23 cellular contexts compared by ENCODE assay signal in genomic region chr9:82421498-82421897, GRCh38.
DNase-seq lines count a peak whose midpoint lies in the region; ATAC-seq and TF ChIP-seq lines count a peak whose summit lies in the region.
"Had no signal": no experiment of that assay in that cellular context is flagged by ENCODE, and none has a peak within 500 bp of the region (broad histone marks: within the 10 kb centered on the region; RNA-seq: fewer than 3 reads in every experiment).

No MANE protein-coding gene starts in this region.

- 48 to 59% methylated on average over 6 of the region's 6 CpGs for WGBS in heart right ventricle, 2 donors

- H3K27ac ChIP-seq in heart right ventricle = no peak overlapping the region
- H3K27ac ChIP-seq in thoracic aorta = no peak overlapping the region

- no peak overlapping the region for H3K4me3 Mint-ChIP-seq in nephron
- H3K4me3 Mint-ChIP-seq: CD4-positive, CD25-positive, alpha-beta regulatory T cell had no signal

- H3K4me1 ChIP-seq in heart right ventricle (peaks cover 0 to 5% (median 0%) of the 10 kb centered on the region in 9 donors), thoracic aorta (ENCODE audit: control insufficient read depth in 1 of 2, low read depth in 2 of 2) (peaks cover 2 to 15% of the 10 kb centered on the region in 2 donors)
- H3K4me1 ChIP-seq: BE2C had no signal

- H3K9me3 ChIP-seq in heart right ventricle = peaks cover 0 to 5% (median 0%) of the 10 kb centered on the region in 11 donors
- H3K9me3 ChIP-seq in thoracic aorta = no peaks in the 10 kb centered on the region
- H3K9me3 ChIP-seq: BE2C had no signal

- intact Hi-C loops in Right ventricle myocardium inferior (cut with DNase I) = no loop called here
- intact Hi-C loops in cardiac septum (cut with DNase I) = no loop called here
- intact Hi-C loops in heart right ventricle (cut with DNase I) = loop anchor here in 1 of 10 donors (10.0 kb wide), 1 partner anchor 63 kb away; no protein-coding TSS in a partner anchor

- H3K27me3 Mint-ChIP-seq in nephron (ENCODE audit: low read depth) = no peaks in the 10 kb centered on the region
- H3K27me3 Mint-ChIP-seq: CD4-positive, CD25-positive, alpha-beta regulatory T cell had no signal

- peaks cover 6% of the 10 kb centered on the region for H3K9me3 Mint-ChIP-seq in nephron

- DNase-seq in Right ventricle myocardium inferior (ENCODE audit: missing footprints) (no peak), cardiac septum (ENCODE audit: low spot score) (no peak), heart right ventricle (peak; percentile 27 to 37), thoracic aorta (ENCODE audit: low spot score) (no peak), Ammon's horn (ENCODE audit: low spot score) (no peak), glomerular visceral epithelial cell (ENCODE audit: extremely low spot score) (no peak)
- DNase-seq in activated CD4-positive, alpha-beta T cell treated with anti-CD3 and anti-CD28 coated beads for 4 hours = no peak
- DNase-seq: 8988T; BE2C; CD4-positive, CD25-positive, alpha-beta regulatory T cell; COR-L47; DMS 273 treated with DMSO at 0.1 percent for 48 hours; DND-41; MM.1S; NCI-H1092; NCI-H1436 treated with DMSO at 0.1 percent for 48 hours; NCI-H2081 treated with DMSO at 0.1 percent for 48 hours; NCI-H2227 treated with DMSO at 0.1 percent for 48 hours; NCI-H510A treated with DMSO at 0.1 percent for 48 hours; NCI-H774; PC-3; RPMI8226 had no signal

- peaks cover 6% of the 10 kb centered on the region for H3K36me3 Mint-ChIP-seq in nephron (ENCODE audit: low read depth)
- H3K36me3 Mint-ChIP-seq: CD4-positive, CD25-positive, alpha-beta regulatory T cell had no signal

- H3K27me3 ChIP-seq in heart right ventricle (no peaks in the 10 kb centered on the region), thoracic aorta (replicated peaks; ENCODE audit: insufficient read depth) (no peaks in the 10 kb centered on the region)
- H3K27me3 ChIP-seq: BE2C had no signal

- ATAC-seq in Right ventricle myocardium inferior (peak; percentile 48), heart right ventricle (peak in 3 of 8 donors; percentile 69 to 76 (median 69)), thoracic aorta (ENCODE audit: insufficient number of reproducible peaks, low FRiP score, low read depth) (peak; percentile 50)
- ATAC-seq: PC-3 had no signal

- no peak for TF ChIP-seq CTCF in heart right ventricle (IDR thresholded peaks at IDR 0.05)
- no peak for TF ChIP-seq CTCF in nephron (IDR thresholded peaks at IDR 0.05; ENCODE audit: unreplicated experiment in 3 of 3)
- TF ChIP-seq CTCF in thoracic aorta (IDR thresholded peaks at IDR 0.05) = no peak

- peaks cover 21% of the 10 kb centered on the region for H3K4me1 Mint-ChIP-seq in nephron
- H3K4me1 Mint-ChIP-seq: CD4-positive, CD25-positive, alpha-beta regulatory T cell had no signal

- H3K36me3 ChIP-seq in heart right ventricle (no peaks in the 10 kb centered on the region), thoracic aorta (no peaks in the 10 kb centered on the region)
- H3K36me3 ChIP-seq: BE2C had no signal

- peak overlapping the region; percentile 77 to 84 (median 80) for H3K27ac Mint-ChIP-seq in nephron
- H3K27ac Mint-ChIP-seq: CD4-positive, CD25-positive, alpha-beta regulatory T cell had no signal

- H3K4me3 ChIP-seq in heart right ventricle (no peak overlapping the region), thoracic aorta (no peak overlapping the region)

Comparison
In these comparisons a context has a peak if more than half of its experiments do, and no peak if none do; other contexts are left out.
1. DNase-seq: peak in heart right ventricle (2 of 2); none in Right ventricle myocardium inferior (single experiment), cardiac septum (single experiment), thoracic aorta (single experiment), Ammon's horn (single experiment), glomerular visceral epithelial cell (single experiment) and activated CD4-positive, alpha-beta T cell treated with anti-CD3 and anti-CD28 coated beads for 4 hours (0 of 2).